Comparison of ENCODE assay signal across 17 cellular contexts in the genomic region with DNA sequence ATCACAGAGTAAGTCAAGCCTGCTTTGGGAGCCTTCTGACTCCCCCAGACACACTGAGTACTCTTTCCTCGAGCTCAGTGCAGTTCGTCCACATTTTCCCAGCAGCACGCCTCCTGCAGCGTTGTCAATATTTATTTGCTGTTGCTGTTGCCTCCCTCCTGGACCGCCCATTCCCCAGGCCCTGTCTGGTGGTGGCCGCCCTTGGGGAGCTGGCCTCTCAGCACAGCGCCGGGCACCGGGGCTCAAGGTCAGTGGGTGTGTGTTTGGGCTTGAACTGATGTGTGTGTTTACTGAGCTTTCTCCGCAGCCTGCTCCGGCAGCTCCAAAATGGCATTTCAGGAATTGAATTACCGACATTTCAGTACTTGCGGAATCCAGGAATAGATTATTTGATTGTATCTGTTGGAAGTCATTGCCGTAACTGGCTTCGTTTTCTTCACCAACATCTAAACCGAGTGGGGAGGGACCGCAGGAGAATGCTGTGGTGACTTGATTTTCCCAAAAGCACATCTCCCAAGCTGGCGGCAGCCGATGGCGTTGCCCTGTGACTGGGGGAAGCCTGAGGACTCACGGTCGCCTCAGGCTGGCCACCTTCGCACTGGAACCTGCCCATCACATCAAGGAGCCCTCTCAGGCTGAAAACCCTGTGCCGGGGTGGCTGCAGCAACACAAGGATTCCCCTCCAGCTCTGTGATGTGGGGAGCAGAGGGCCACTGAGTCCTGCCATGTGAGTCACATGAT.
"Had no signal": no experiment of that assay in that cellular context is flagged by ENCODE, and none has a peak within 500 bp of the region (broad histone marks: within the 10 kb centered on the region; RNA-seq: fewer than 3 reads in every experiment).

No MANE protein-coding gene starts in this region.

- H3K4me1 ChIP-seq: parathyroid adenoma had no signal

- H3K27ac Mint-ChIP-seq: activated CD8-positive, alpha-beta T cell treated with anti-CD3 and anti-CD28 coated beads, Interleukin-2, amount 10 ng/mL, durations not matched to agents 7 days and 5 days; activated naive CD8-positive, alpha-beta T cell treated with anti-CD3 and anti-CD28 coated beads, Interleukin-2, amount 50 U/mL, for 24 hours; stimulated activated naive CD8-positive, alpha-beta T cell treated with anti-CD3 and anti-CD28 coated beads, Interleukin-15, Interleukin-2, amounts not matched to agents 100 ng/mL and 50 ng/mL, for 24 hours had no signal

- H3K27me3 ChIP-seq: SJCRH30 had no signal

- H3K9me3 Mint-ChIP-seq: activated naive CD8-positive, alpha-beta T cell treated with anti-CD3 and anti-CD28 coated beads, Interleukin-2, amount 50 U/mL, for 24 hours; immature natural killer cell; neural crest cell; stimulated activated naive CD8-positive, alpha-beta T cell treated with anti-CD3 and anti-CD28 coated beads, Interleukin-15, Interleukin-2, amounts not matched to agents 100 ng/mL and 50 ng/mL, for 24 hours had no signal

- H3K9ac ChIP-seq: parathyroid adenoma had no signal

- H3K27ac ChIP-seq: parathyroid adenoma, SJCRH30 had no signal

- ATAC-seq: activated CD8-positive, alpha-beta T cell treated with anti-CD3 and anti-CD28 coated beads, Interleukin-2, amount 10 ng/mL, durations not matched to agents 7 days and 5 days; activated naive CD8-positive, alpha-beta T cell treated with anti-CD3 and anti-CD28 coated beads, Interleukin-2, amount 50 U/mL, for 24 hours had no signal

- DNase-seq: activated CD8-positive, alpha-beta memory T cell treated with anti-CD3 and anti-CD28 coated beads, Interleukin-2, amount 50 U/mL, for 48 hours; activated CD8-positive, alpha-beta T cell treated with anti-CD3 and anti-CD28 coated beads, Interleukin-2, amount 10 ng/mL, durations not matched to agents 7 days and 5 days; activated naive CD4-positive, alpha-beta T cell treated with Interleukin-2 at 50 U/mL for 16 hours; activated naive CD8-positive, alpha-beta T cell treated with anti-CD3 and anti-CD28 coated beads, Interleukin-2, amount 50 U/mL, for 24 hours; central memory CD4-positive, alpha-beta T cell; effector memory CD4-positive, alpha-beta T cell; erythroblast; immature natural killer cell; retina; SJCRH30; stimulated activated CD4-positive, alpha-beta T cell treated with anti-CD3 and anti-CD28 coated beads, Interleukin-15, amount 100 ng/mL, for 24 hours; stimulated activated CD4-positive, alpha-beta T cell treated with anti-CD3 and anti-CD28 coated beads, Interleukin-4, amount 100 ng/mL, for 24 hours; SW 1271; T1000 had no signal

- H3K4me3 ChIP-seq: SJCRH30 had no signal

- H3K9me3 ChIP-seq: SJCRH30 had no signal

- H3K36me3 Mint-ChIP-seq: immature natural killer cell had no signal

- H3K27me3 Mint-ChIP-seq: activated naive CD8-positive, alpha-beta T cell treated with anti-CD3 and anti-CD28 coated beads, Interleukin-2, amount 50 U/mL, for 24 hours; stimulated activated naive CD8-positive, alpha-beta T cell treated with anti-CD3 and anti-CD28 coated beads, Interleukin-15, Interleukin-2, amounts not matched to agents 100 ng/mL and 50 ng/mL, for 24 hours had no signal

- H3K36me3 ChIP-seq: SJCRH30 had no signal

- H3K4me3 Mint-ChIP-seq: activated CD8-positive, alpha-beta T cell treated with anti-CD3 and anti-CD28 coated beads, Interleukin-2, amount 10 ng/mL, durations not matched to agents 7 days and 5 days; activated naive CD8-positive, alpha-beta T cell treated with anti-CD3 and anti-CD28 coated beads, Interleukin-2, amount 50 U/mL, for 24 hours; immature natural killer cell; neural crest cell; stimulated activated naive CD8-positive, alpha-beta T cell treated with anti-CD3 and anti-CD28 coated beads, Interleukin-15, Interleukin-2, amounts not matched to agents 100 ng/mL and 50 ng/mL, for 24 hours had no signal
